22 cellular contexts compared by ENCODE assay signal in the genomic region with DNA sequence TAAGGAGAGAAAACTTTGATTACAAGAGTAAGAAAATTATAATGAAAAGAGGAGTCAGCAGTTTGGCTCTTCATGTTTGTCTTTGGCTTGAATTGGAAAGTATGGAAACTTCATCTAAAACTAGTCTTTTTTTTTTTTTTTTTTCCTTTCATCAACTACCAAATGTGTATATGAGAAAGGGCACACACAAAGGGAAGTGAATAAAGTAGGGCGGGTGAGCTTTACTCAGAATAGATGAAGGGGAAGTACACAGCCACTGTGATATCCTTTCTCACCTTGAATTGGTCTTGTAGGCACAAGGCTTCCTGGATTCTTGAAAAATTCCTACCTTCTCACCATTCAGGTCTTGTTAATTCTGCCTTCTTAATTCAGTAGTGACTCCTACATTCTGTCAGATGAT.
DNase-seq lines count a peak whose midpoint lies in the region; ATAC-seq and TF ChIP-seq lines count a peak whose summit lies in the region.
"Had no signal": no experiment of that assay in that cellular context is flagged by ENCODE, and none has a peak within 500 bp of the region (broad histone marks: within the 10 kb centered on the region; RNA-seq: fewer than 3 reads in every experiment).

No MANE protein-coding gene starts in this region.

- H3K36me3 ChIP-seq in OCI-LY3 (replicated peaks; ENCODE audit: low read depth, low read length) (no peaks in the 10 kb centered on the region), MG63 (no peaks in the 10 kb centered on the region), mesenchymal stem cell (ENCODE audit: control insufficient read depth in 1 of 2, insufficient read depth in 2 of 2, low read depth in 1 of 2, low read length in 2 of 2) (no peaks in the 10 kb centered on the region)
- H3K36me3 ChIP-seq: left lung, thoracic aorta had no signal

- H4K91ac ChIP-seq in mesenchymal stem cell (ENCODE audit: low read length) = no peak overlapping the region

- no peaks in the 10 kb centered on the region for H3K9me3 Mint-ChIP-seq in endothelial cell (ENCODE audit: unreplicated experiment)
- H3K9me3 Mint-ChIP-seq: CD4-positive, alpha-beta T cell; dendritic cell treated with granulocyte-macrophage colony-stimulating factor and Interleukin-4, amounts not matched to agents 40 ng/mL and 50 ng/mL, for 4 days had no signal

- H3K4ac ChIP-seq in mesenchymal stem cell (ENCODE audit: low read depth in 1 of 2, low read length in 2 of 2) = no peak overlapping the region

- no peaks in the 10 kb centered on the region for H3K79me1 ChIP-seq in mesenchymal stem cell (replicated peaks; ENCODE audit: low read length, poor library complexity, severe bottlenecking)

- no peak overlapping the region for H2BK15ac ChIP-seq in mesenchymal stem cell (ENCODE audit: low read depth, poor library complexity, severe bottlenecking)

- no peak overlapping the region for H4K8ac ChIP-seq in mesenchymal stem cell (ENCODE audit: low read length)

- peak overlapping the region; percentile 90 for H3K27ac Mint-ChIP-seq in endothelial cell (ENCODE audit: unreplicated experiment)
- H3K27ac Mint-ChIP-seq: CD4-positive, alpha-beta T cell; dendritic cell treated with granulocyte-macrophage colony-stimulating factor and Interleukin-4, amounts not matched to agents 40 ng/mL and 50 ng/mL, for 4 days had no signal

- H3K4me2 ChIP-seq in OCI-LY3 (ENCODE audit: low read length) = peak overlapping the region; percentile 76
- H3K4me2 ChIP-seq in mesenchymal stem cell (ENCODE audit: low read length, poor library complexity, severe bottlenecking) = no peak overlapping the region
- H3K4me2 ChIP-seq: SK-N-SH had no signal

- H2AFZ ChIP-seq in OCI-LY3 (ENCODE audit: low read depth, low read length) (peak overlapping the region; percentile 33; the same call in 1 of the 2 replicates), mesenchymal stem cell (ENCODE audit: low read depth, low read length) (no peak overlapping the region)

- H3K27ac ChIP-seq in OCI-LY3 (ENCODE audit: low read length) = peak overlapping the region; percentile 22
- H3K27ac ChIP-seq in mesenchymal stem cell (ENCODE audit: low read length, poor library complexity, severe bottlenecking) = no peak overlapping the region
- H3K27ac ChIP-seq: left lung, thoracic aorta had no signal

- no peaks in the 10 kb centered on the region for H3K36me3 Mint-ChIP-seq in endothelial cell (ENCODE audit: low read depth, unreplicated experiment)

- no peak overlapping the region for H2BK120ac ChIP-seq in mesenchymal stem cell (ENCODE audit: low read depth, low read length)

- WGBS in mesenchymal stem cell = 100% methylated on average over 1 of the region's 1 CpG

- no peak overlapping the region for H3K14ac ChIP-seq in mesenchymal stem cell (ENCODE audit: low read length in 2 of 2)

- ATAC-seq in GM21529 (IDR thresholded peaks at IDR 0.05; ENCODE audit: unreplicated experiment) (peak; percentile 56), GM21381 (IDR thresholded peaks at IDR 0.05; ENCODE audit: unreplicated experiment) (no peak)
- ATAC-seq: left lung, sciatic nerve had no signal

- H3K27me3 Mint-ChIP-seq in endothelial cell (ENCODE audit: unreplicated experiment) = peaks cover 2% of the 10 kb centered on the region
- H3K27me3 Mint-ChIP-seq: CD4-positive, alpha-beta T cell; dendritic cell treated with granulocyte-macrophage colony-stimulating factor and Interleukin-4, amounts not matched to agents 40 ng/mL and 50 ng/mL, for 4 days had no signal

- H3K4me3 ChIP-seq in GM12865 (ENCODE audit: low read depth, low read length) (no peak overlapping the region), OCI-LY3 (ENCODE audit: low read length) (peak overlapping the region; percentile 65), MG63 (no peak overlapping the region), mesenchymal stem cell (ENCODE audit: insufficient read depth in 1 of 2, low read depth in 1 of 2, low read length in 2 of 2) (no peak overlapping the region)
- H3K4me3 ChIP-seq: left lung, thoracic aorta had no signal

- no peaks in the 10 kb centered on the region for H3K9me3 ChIP-seq in OCI-LY3 (ENCODE audit: insufficient read depth, low read length)
- no peaks in the 10 kb centered on the region for H3K9me3 ChIP-seq in MG63
- H3K9me3 ChIP-seq in mesenchymal stem cell (ENCODE audit: control insufficient read depth, low read length) = no peaks in the 10 kb centered on the region
- H3K9me3 ChIP-seq: left lung, SK-N-SH, thoracic aorta had no signal

- H3K9ac ChIP-seq in OCI-LY3 (ENCODE audit: low read length) (peak overlapping the region; percentile 43; the same call in 1 of the 2 replicates), mesenchymal stem cell (ENCODE audit: low read length) (no peak overlapping the region)
- H3K9ac ChIP-seq: SK-N-SH had no signal

- H3K4me3 Mint-ChIP-seq in endothelial cell (ENCODE audit: unreplicated experiment) = no peak overlapping the region
- H3K4me3 Mint-ChIP-seq: CD4-positive, alpha-beta T cell; dendritic cell treated with granulocyte-macrophage colony-stimulating factor and Interleukin-4, amounts not matched to agents 40 ng/mL and 50 ng/mL, for 4 days had no signal

- H3K18ac ChIP-seq in mesenchymal stem cell (ENCODE audit: low read depth in 1 of 2, low read length in 2 of 2) = no peak overlapping the region

- no peak overlapping the region for H2AK5ac ChIP-seq in mesenchymal stem cell (ENCODE audit: low read length, severe bottlenecking)

- H3K4me1 ChIP-seq in OCI-LY3 (ENCODE audit: low read length) = peaks cover 43% of the 10 kb centered on the region
- no peaks in the 10 kb centered on the region for H3K4me1 ChIP-seq in mesenchymal stem cell (ENCODE audit: control insufficient read depth, insufficient read depth, low read depth, low read length)
- H3K4me1 ChIP-seq: left lung had no signal

- H3K27me3 ChIP-seq in OCI-LY3 (ENCODE audit: low read depth, low read length) (no peaks in the 10 kb centered on the region; the same call in 1 of the 2 replicates), MG63 (no peaks in the 10 kb centered on the region), mesenchymal stem cell (ENCODE audit: control insufficient read depth in 1 of 2, insufficient read depth in 1 of 2, low read length in 2 of 2) (no peaks in the 10 kb centered on the region)
- H3K27me3 ChIP-seq: left lung had no signal

- H2BK5ac ChIP-seq in mesenchymal stem cell (ENCODE audit: low read depth, low read length, poor library complexity, severe bottlenecking) = no peak overlapping the region

- TF ChIP-seq CTCF in GM12865 (IDR thresholded peaks at IDR 0.05; ENCODE audit: insufficient read depth, low read depth, low read length, missing control alignments) = no peak
- no peak for TF ChIP-seq CTCF in OCI-LY3 (IDR thresholded peaks at IDR 0.05; ENCODE audit: low read depth, low read length)
- TF ChIP-seq CTCF in endothelial cell (IDR thresholded peaks at IDR 0.05; ENCODE audit: unreplicated experiment) = no peak

- no peak overlapping the region for H3K23ac ChIP-seq in mesenchymal stem cell (ENCODE audit: low read length in 2 of 2)

- peaks cover 27% of the 10 kb centered on the region for H3K4me1 Mint-ChIP-seq in endothelial cell (ENCODE audit: unreplicated experiment)

- H4K20me1 ChIP-seq in OCI-LY3 (ENCODE audit: insufficient read depth, low read length) = no peaks in the 10 kb centered on the region

- no peaks in the 10 kb centered on the region for H3K79me2 ChIP-seq in OCI-LY3 (ENCODE audit: low read length)

- DNase-seq in GM12865 (ENCODE audit: low read depth) (peak; percentile 39), endothelial cell (ENCODE audit: low spot score) (no peak), MG63 (no peak), mesenchymal stem cell (no peak)
- DNase-seq: activated CD4-positive, alpha-beta T cell treated with anti-CD3 and anti-CD28 coated beads for 48 hours; activated CD8-positive, alpha-beta memory T cell treated with anti-CD3 and anti-CD28 coated beads, Interleukin-2, amount 50 U/mL, for 4 hours; activated gamma-delta T cell; amniotic stem cell; CD4-positive, alpha-beta T cell; DMS153; GDM1; left lung; NCI-H1105; NCI-H510A treated with DMSO at 0.1 percent for 48 hours; RPMI8226; SK-N-SH had no signal

- no peak overlapping the region for H2BK12ac ChIP-seq in mesenchymal stem cell (ENCODE audit: low read length in 2 of 2)
